ENCODE assay signal across 8 cellular contexts in genomic region chr5:64655596-64655995, GRCh38. TPM values are rescaled to one million over a fixed set of nuclear protein-coding genes. Genes with fewer than 3 reads are reported as not detected.
"Had no signal": no experiment of that assay in that cellular context is flagged by ENCODE, and none has a peak within 500 bp of the region (broad histone marks: within the 10 kb centered on the region; RNA-seq: fewer than 3 reads in every experiment).

No MANE protein-coding gene starts in this region.

- H3K4me3 Mint-ChIP-seq: IgD-negative memory B cell had no signal

- DNase-seq: IMR-90, KBM-7, KG1 had no signal

- FAIRE-seq: HTR-8/SVneo, K562 had no signal

- ATAC-seq: K562 had no signal

- H3K4me3 ChIP-seq: K562 had no signal

- H3K27me3 Mint-ChIP-seq: IgD-negative memory B cell had no signal

- H3K36me3 Mint-ChIP-seq: IgD-negative memory B cell had no signal

- H3K27ac ChIP-seq: HL-60 had no signal

RNA-seq across cellular contexts. Expression of gene SHISAL2B, which starts 34.7 kb away (rescaled TPM):
- total RNA-seq: HT-29, IMR-90, K562 had no signal
- polyA plus RNA-seq: IgD-negative memory B cell, IMR-90, K562 had no signal
